Comparison of ENCODE assay signal across 15 cellular contexts in the genomic region with DNA sequence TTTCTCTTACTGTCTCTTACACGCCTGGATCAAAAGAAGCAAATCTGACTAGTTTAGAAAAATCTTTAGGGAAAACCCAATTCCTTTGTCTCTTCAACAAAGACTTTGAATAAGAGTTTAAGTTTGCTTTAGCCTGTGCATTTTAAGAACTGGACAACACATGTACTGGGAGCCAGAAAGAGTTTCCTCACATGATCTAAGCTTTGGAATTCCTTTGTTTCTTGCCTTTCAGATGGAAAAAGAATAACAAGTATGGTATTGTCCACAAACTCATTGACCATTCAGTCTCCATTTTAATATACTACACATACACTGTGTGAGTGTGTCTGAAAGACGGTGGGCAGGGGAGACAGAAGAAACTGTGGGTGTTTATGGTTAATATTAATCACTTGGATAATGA.
DNase-seq lines count a peak whose midpoint lies in the region; ATAC-seq and TF ChIP-seq lines count a peak whose summit lies in the region.
"Had no signal": no experiment of that assay in that cellular context is flagged by ENCODE, and none has a peak within 500 bp of the region (broad histone marks: within the 10 kb centered on the region; RNA-seq: fewer than 3 reads in every experiment).

No MANE protein-coding gene starts in this region.

- peak overlapping the region; percentile 41 for H3K27ac ChIP-seq in left ventricle myocardium inferior (replicated peaks)
- H3K27ac ChIP-seq in heart right ventricle: peak overlapping the region in 3 of 10 donors; percentile 18 to 32 (median 22)
- no peak overlapping the region for H3K27ac ChIP-seq in naive thymus-derived CD4-positive, alpha-beta T cell (ENCODE audit: low read depth, low read length)

- intact Hi-C loops in left ventricle myocardium inferior (cut with micrococcal nuclease) (no loop called here), heart right ventricle (cut with DNase I) (no loop called here)
- intact Hi-C loops in naive thymus-derived CD4-positive, alpha-beta T cell (cut with micrococcal nuclease): loop anchor here (2.0 kb wide), 2 partner anchors 19 to 25 kb away; no protein-coding TSS in a partner anchor

- H3K27me3 ChIP-seq in left ventricle myocardium inferior (ENCODE audit: low read depth) (no peaks in the 10 kb centered on the region), heart right ventricle (no peaks in the 10 kb centered on the region)
- no peaks in the 10 kb centered on the region for H3K27me3 ChIP-seq in naive thymus-derived CD4-positive, alpha-beta T cell (ENCODE audit: control insufficient read depth in 2 of 2, insufficient read depth in 2 of 2, low read length in 2 of 2)
- H3K27me3 ChIP-seq: heart left ventricle had no signal

- peak overlapping the region; percentile 69 for H3K27ac Mint-ChIP-seq in central memory CD8-positive, alpha-beta T cell (ENCODE audit: low read depth)
- peak overlapping the region; percentile 41 to 88 (median 79) for H3K27ac Mint-ChIP-seq in naive thymus-derived CD4-positive, alpha-beta T cell
- H3K27ac Mint-ChIP-seq in type B pancreatic cell: peak overlapping the region; percentile 75

- 68 to 71% methylated on average over 2 of the region's 2 CpGs for WGBS in heart right ventricle, 2 donors

- TF ChIP-seq CTCF in left ventricle myocardium inferior (IDR thresholded peaks at IDR 0.05; ENCODE audit: borderline replicate concordance) (no peak), heart right ventricle (IDR thresholded peaks at IDR 0.05) (no peak), type B pancreatic cell (conservative IDR thresholded peaks at IDR 0.05) (no peak)

- no peak for ATAC-seq in heart right ventricle
- no peak for ATAC-seq in central memory CD8-positive, alpha-beta T cell (replicated peaks; ENCODE audit: extremely low read depth, poor library complexity, severe bottlenecking)
- ATAC-seq in naive thymus-derived CD4-positive, alpha-beta T cell: no peak
- no peak for ATAC-seq in GM21576 (IDR thresholded peaks at IDR 0.05; ENCODE audit: unreplicated experiment)
- no peak for ATAC-seq in GM21529 (IDR thresholded peaks at IDR 0.05; ENCODE audit: unreplicated experiment)
- ATAC-seq: heart left ventricle had no signal

- no peaks in the 10 kb centered on the region for H3K36me3 ChIP-seq in left ventricle myocardium inferior
- H3K36me3 ChIP-seq in heart right ventricle: no peaks in the 10 kb centered on the region
- no peaks in the 10 kb centered on the region for H3K36me3 ChIP-seq in naive thymus-derived CD4-positive, alpha-beta T cell (ENCODE audit: control insufficient read depth in 2 of 3, insufficient read depth in 3 of 3, low read length in 3 of 3)
- H3K36me3 ChIP-seq: heart left ventricle had no signal

- H3K4me1 ChIP-seq in left ventricle myocardium inferior (peaks cover 24% of the 10 kb centered on the region), heart right ventricle (peaks cover 0 to 49% (median 14%) of the 10 kb centered on the region in 9 donors)
- peaks cover 19 to 62% of the 10 kb centered on the region in 2 donors for H3K4me1 ChIP-seq in naive thymus-derived CD4-positive, alpha-beta T cell (ENCODE audit: control insufficient read depth in 2 of 2, insufficient read depth in 2 of 2, low read length in 2 of 2)

- H3K27me3 Mint-ChIP-seq in central memory CD8-positive, alpha-beta T cell: no peaks in the 10 kb centered on the region
- no peaks in the 10 kb centered on the region for H3K27me3 Mint-ChIP-seq in naive thymus-derived CD4-positive, alpha-beta T cell
- H3K27me3 Mint-ChIP-seq in type B pancreatic cell: no peaks in the 10 kb centered on the region

- CTCF ChIA-PET in naive thymus-derived CD4-positive, alpha-beta T cell (lab: Charles Lee): interaction anchor here (2.0 kb wide), 1 partner anchor 206 kb away, joined by 5 read pairs; a partner anchor contains a TSS

- no peak overlapping the region for H3K4me3 Mint-ChIP-seq in central memory CD8-positive, alpha-beta T cell
- peak overlapping the region; percentile 6 to 73 (median 58) for H3K4me3 Mint-ChIP-seq in naive thymus-derived CD4-positive, alpha-beta T cell
- no peak overlapping the region for H3K4me3 Mint-ChIP-seq in type B pancreatic cell

- H3K9me3 Mint-ChIP-seq in central memory CD8-positive, alpha-beta T cell: no peaks in the 10 kb centered on the region
- peaks cover 0 to 5% (median 0%) of the 10 kb centered on the region in 11 donors for H3K9me3 Mint-ChIP-seq in naive thymus-derived CD4-positive, alpha-beta T cell
- no peaks in the 10 kb centered on the region for H3K9me3 Mint-ChIP-seq in type B pancreatic cell

- no peak overlapping the region for H3K4me3 ChIP-seq in left ventricle myocardium inferior
- no peak overlapping the region for H3K4me3 ChIP-seq in heart right ventricle
- H3K4me3 ChIP-seq in naive thymus-derived CD4-positive, alpha-beta T cell (ENCODE audit: low read length): no peak overlapping the region
- H3K4me3 ChIP-seq: heart left ventricle had no signal

- H3K36me3 Mint-ChIP-seq in central memory CD8-positive, alpha-beta T cell (ENCODE audit: insufficient read depth): no peaks in the 10 kb centered on the region
- peaks cover 7 to 44% (median 32%) of the 10 kb centered on the region in 5 donors for H3K36me3 Mint-ChIP-seq in naive thymus-derived CD4-positive, alpha-beta T cell
- peaks cover 10% of the 10 kb centered on the region for H3K36me3 Mint-ChIP-seq in type B pancreatic cell

- H3K9me3 ChIP-seq in left ventricle myocardium inferior (replicated peaks) (no peaks in the 10 kb centered on the region), heart right ventricle (no peaks in the 10 kb centered on the region)
- H3K9me3 ChIP-seq in naive thymus-derived CD4-positive, alpha-beta T cell (ENCODE audit: control insufficient read depth in 2 of 3, low read length in 3 of 3): no peaks in the 10 kb centered on the region
- H3K9me3 ChIP-seq: heart left ventricle had no signal

- H3K4me1 Mint-ChIP-seq in central memory CD8-positive, alpha-beta T cell: peaks cover 54% of the 10 kb centered on the region
- H3K4me1 Mint-ChIP-seq in naive thymus-derived CD4-positive, alpha-beta T cell: peaks cover 47 to 89% (median 82%) of the 10 kb centered on the region in 7 donors
- peaks cover 35% of the 10 kb centered on the region for H3K4me1 Mint-ChIP-seq in type B pancreatic cell (ENCODE audit: unreplicated experiment)

- DNase-seq in left ventricle myocardium inferior: no peak
- no peak for DNase-seq in heart right ventricle
- no peak for DNase-seq in central memory CD8-positive, alpha-beta T cell (ENCODE audit: low spot score in 2 of 2)
- no peak for DNase-seq in naive thymus-derived CD4-positive, alpha-beta T cell
- no peak for DNase-seq in type B pancreatic cell (ENCODE audit: extremely low spot score, unreplicated experiment)
- DNase-seq in inferior parietal cortex (ENCODE audit: extremely low spot score): no peak
- DNase-seq: DMS79; effector CD4-positive, alpha-beta T cell; heart left ventricle; NCI-H1930; NCI-H82; Right ventricle myocardium superior; stimulated activated CD8-positive, alpha-beta memory T cell treated with anti-CD3 and anti-CD28 coated beads, Interleukin-4, amount 100 ng/mL, for 48 hours had no signal

- POLR2A ChIA-PET in naive thymus-derived CD4-positive, alpha-beta T cell (lab: Charles Lee): interaction anchor here (0.7 to 1.5 kb wide), 5 partner anchors 9 to 101 kb away, joined by 3 to 4 read pairs (median 3); no protein-coding TSS in a partner anchor

Comparison
In these comparisons a context has a peak if more than half of its experiments do, and no peak if none do; other contexts are left out.
1. H3K4me3 Mint-ChIP-seq: peak in naive thymus-derived CD4-positive, alpha-beta T cell (10 of 10); none in central memory CD8-positive, alpha-beta T cell (single experiment) and type B pancreatic cell (single experiment).
2. intact Hi-C loops: an anchor here in naive thymus-derived CD4-positive, alpha-beta T cell (2.0 kb wide); none called in left ventricle myocardium inferior and heart right ventricle.
3. Peak in every context shown above with its lines, with median percentiles within 50 percentile points of each other: H3K27ac Mint-ChIP-seq.